Comparison of ENCODE assay signal across 8 cellular contexts in genomic region chr14:75063013-75063412, GRCh38.
DNase-seq lines count a peak whose midpoint lies in the region; ATAC-seq and TF ChIP-seq lines count a peak whose summit lies in the region.

No MANE protein-coding gene starts in this region.

- no peaks in the 10 kb centered on the region for H3K27me3 ChIP-seq in muscle layer of duodenum (ENCODE audit: low read depth, low read length)

- H3K27ac ChIP-seq in KOPT-K1 (ENCODE audit: low read depth, low read length, poor library complexity, severe bottlenecking) (peak overlapping the region; percentile 79), muscle layer of duodenum (ENCODE audit: low read length) (peak overlapping the region; percentile 72)

- ATAC-seq in GM19395 (IDR thresholded peaks at IDR 0.05; ENCODE audit: unreplicated experiment) (no peak), HG03469 (IDR thresholded peaks at IDR 0.05; ENCODE audit: unreplicated experiment) (no peak), HG02571 (IDR thresholded peaks at IDR 0.05; ENCODE audit: unreplicated experiment) (no peak)

- H3K4me3 ChIP-seq in AG09309 (ENCODE audit: control insufficient read depth, low read depth, low read length), result peak overlapping the region; percentile 91
- H3K4me3 ChIP-seq in cardiac fibroblast (replicated peaks in 1 of 2; ENCODE audit: low read depth in 2 of 2, low read length in 2 of 2), result peak overlapping the region; percentile 95
- peak overlapping the region; percentile 82 to 94 for H3K4me3 ChIP-seq in muscle layer of duodenum (ENCODE audit: low read depth in 1 of 2, low read length in 2 of 2)

- peaks cover 0 to 15% of the 10 kb centered on the region in 2 donors for H3K4me1 ChIP-seq in muscle layer of duodenum (ENCODE audit: control insufficient read depth in 1 of 2, insufficient read depth in 2 of 2, low read length in 2 of 2)

- TF ChIP-seq CTCF in AG09309 (IDR thresholded peaks at IDR 0.05; ENCODE audit: control insufficient read depth, insufficient read depth, low read depth, low read length, missing control alignments), result no peak
- no peak for TF ChIP-seq CTCF in cardiac fibroblast (IDR thresholded peaks at IDR 0.05; ENCODE audit: low read depth, low read length)

- H3K36me3 ChIP-seq in KOPT-K1 (ENCODE audit: insufficient read depth, low read length), result peaks cover 34% of the 10 kb centered on the region
- no peaks in the 10 kb centered on the region for H3K36me3 ChIP-seq in muscle layer of duodenum (ENCODE audit: control insufficient read depth in 1 of 2, insufficient read depth in 2 of 2, low read length in 2 of 2)

- DNase-seq in AG09309 (ENCODE audit: low read depth) (no peak), cardiac fibroblast (ENCODE audit: low read depth in 2 of 2) (no peak), NCI-H1092 (lab: John Stamatoyannopoulos, UW) (no peak)

- H3K9me3 ChIP-seq in KOPT-K1 (ENCODE audit: insufficient read depth, low read length, poor library complexity, severe bottlenecking) (peaks cover 4% of the 10 kb centered on the region), muscle layer of duodenum (ENCODE audit: control insufficient read depth in 1 of 2, low read length in 2 of 2) (no peaks in the 10 kb centered on the region)
